ENCODE assay signal across 8 cellular contexts in the genomic region with DNA sequence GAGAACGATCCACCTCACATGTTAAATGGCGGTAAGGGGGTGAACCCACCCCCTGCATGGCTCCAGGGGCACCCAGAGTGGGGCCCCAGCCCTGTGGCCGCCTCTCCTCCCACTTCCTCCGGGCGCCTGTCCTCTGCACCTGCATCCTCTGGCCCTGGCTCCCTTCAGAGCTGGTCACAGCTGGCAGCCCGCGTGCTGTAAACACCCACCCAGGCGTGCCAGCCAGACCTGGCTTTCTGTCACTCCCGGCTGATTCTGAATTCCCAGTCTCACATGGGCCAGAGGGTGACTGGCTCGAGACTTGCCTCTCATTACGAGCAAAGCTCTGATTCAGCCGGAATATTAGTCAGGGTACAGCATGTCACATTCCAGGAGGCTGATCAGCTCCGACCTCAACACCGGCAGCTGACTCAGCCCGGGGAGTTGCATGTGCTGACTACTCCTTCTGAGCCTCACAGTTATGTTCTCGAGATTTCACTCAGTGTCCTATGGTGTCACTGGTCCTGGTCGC.
DNase-seq lines count a peak whose midpoint lies in the region; ATAC-seq, FAIRE-seq and TF ChIP-seq lines count a peak whose summit lies in the region.

No MANE protein-coding gene starts in this region.

- peaks cover 16% of the 10 kb centered on the region for H3K9me3 Mint-ChIP-seq in activated CD4-positive, alpha-beta T cell treated with anti-CD3 and anti-CD28 coated beads for 36 hours (ENCODE audit: low read depth)
- peaks cover 33% of the 10 kb centered on the region for H3K9me3 Mint-ChIP-seq in activated CD4-positive, alpha-beta T cell treated with anti-CD3 and anti-CD28 coated beads, Interleukin-2, amount 10 ng/mL, durations not matched to agents 7 days and 5 days

- WGBS in mammary epithelial cell (ENCODE audit: low coverage, missing lambda C conversion rate) = 13% methylated on average over 12 of the region's 17 CpGs
- WGBS in HepG2 (ENCODE audit: low lambda C conversion rate) = 8% methylated on average over 5 of the region's 17 CpGs

- H3K79me2 ChIP-seq in mammary epithelial cell (ENCODE audit: insufficient read depth, low read length) (no peaks in the 10 kb centered on the region), HepG2 (ENCODE audit: insufficient read depth, low read length) (no peaks in the 10 kb centered on the region)

- POLR2A ChIA-PET in activated CD4-positive, alpha-beta T cell treated with anti-CD3 and anti-CD28 coated beads for 36 hours (lab: Charles Lee) = interaction anchor here (1.1 to 1.3 kb wide), 3 partner anchors 20 to 151 kb away, joined by 3 to 14 read pairs (median 4); partner anchors contain the start of gene GADD45B
- POLR2A ChIA-PET in activated CD4-positive, alpha-beta T cell treated with anti-CD3 and anti-CD28 coated beads, Interleukin-2, amount 10 ng/mL, durations not matched to agents 7 days and 5 days (lab: Charles Lee) = no interaction called here
- POLR2A ChIA-PET in Panc1 (lab: Charles Lee) = interaction anchor here (0.5 to 0.6 kb wide), 2 partner anchors 45 to 409 kb away, joined by 5 read pairs; no protein-coding TSS in a partner anchor
- POLR2A ChIA-PET in HepG2 (lab: Yijun Ruan, JAX) = interaction anchor here (1.0 to 2.0 kb wide), 2 partner anchors 13 to 151 kb away, joined by 4 to 6 read pairs; partner anchors contain the start of gene GADD45B

- H3K4me3 ChIP-seq in Panc1 (ENCODE audit: low read depth in 2 of 2, low read length in 2 of 2) = no peak overlapping the region
- H3K4me3 ChIP-seq in mammary epithelial cell (replicated peaks in 1 of 3; ENCODE audit: insufficient read depth in 1 of 3, low read depth in 2 of 3, low read length in 3 of 3) = no peak overlapping the region
- peak overlapping the region in 1 of 3 experiments; percentile 0; a peak in 1 of 6 replicates for H3K4me3 ChIP-seq in HepG2 (replicated peaks in 1 of 3; ENCODE audit: insufficient read depth in 1 of 3, low read depth in 2 of 3, low read length in 3 of 3)

- H3K9me3 ChIP-seq in Panc1 (ENCODE audit: control insufficient read depth, insufficient read depth, low read depth, low read length) (peaks cover 16% of the 10 kb centered on the region; the same call in 1 of the 2 replicates), mammary epithelial cell (replicated peaks; ENCODE audit: insufficient read depth, low read length) (peaks cover 37% of the 10 kb centered on the region), HepG2 (ENCODE audit: low read length) (peaks cover 11% of the 10 kb centered on the region)

- BruUV-seq in Panc1 (replicated peaks; lab: Mats Ljungman, UMichigan) (no TSS peak), mammary epithelial cell (replicated peaks; lab: Mats Ljungman, UMichigan) (TSS peak; percentile 54), HepG2 (replicated peaks; lab: Mats Ljungman, UMichigan) (no TSS peak)

- no peaks in the 10 kb centered on the region for H4K20me1 ChIP-seq in mammary epithelial cell (ENCODE audit: insufficient read depth, low read length)
- H4K20me1 ChIP-seq in HepG2 (ENCODE audit: insufficient read depth, low read length) = no peaks in the 10 kb centered on the region

- no peak for FAIRE-seq in HepG2 (lab: Jason Lieb, UNC)

- dilution Hi-C loops in mammary epithelial cell (cut with HindIII; ENCODE audit: low sequenced_read_pairs) = no loop called here

- H3K4me2 ChIP-seq in mammary epithelial cell (ENCODE audit: insufficient read depth, low read depth, low read length) (peak overlapping the region; percentile 12), HepG2 (ENCODE audit: low read depth, low read length) (peak overlapping the region; percentile 39)

- peak; percentile 97 for ATAC-seq in activated CD4-positive, alpha-beta T cell treated with anti-CD3 and anti-CD28 coated beads for 36 hours
- ATAC-seq in Panc1 = peak; percentile 89
- ATAC-seq in HepG2 = peak; percentile 64
- ATAC-seq in GM21390 (IDR thresholded peaks at IDR 0.05; ENCODE audit: unreplicated experiment) = no peak
- ATAC-seq in GM19324 (IDR thresholded peaks at IDR 0.05; ENCODE audit: low FRiP score, unreplicated experiment) = no peak

- in situ Hi-C loops in Panc1 (cut with HindIII; ENCODE audit: low pct_unique_long_range_greater_than_20kb, low sequenced_read_pairs) (no loop called here), mammary epithelial cell (cut with MboI; ENCODE audit: low sequenced_read_pairs in 2 of 2) (no loop called here), HepG2 (cut with HindIII; ENCODE audit: extremely low pct_ligation_motif_present, low pct_unique_long_range_greater_than_20kb) (no loop called here)

- intact Hi-C loops in activated CD4-positive, alpha-beta T cell treated with anti-CD3 and anti-CD28 coated beads for 36 hours (cut with DNase I, micrococcal nuclease) = loop anchor here in 1 of 2 experiments (10.0 kb wide), 1 partner anchor 363 kb away; no protein-coding TSS in a partner anchor
- intact Hi-C loops in Panc1 (cut with micrococcal nuclease; ENCODE audit: unreplicated experiment) (no loop called here), mammary epithelial cell (cut with micrococcal nuclease) (loop anchor here (5.0 kb wide), 1 partner anchor 85 kb away; no protein-coding TSS in a partner anchor), HepG2 (cut with micrococcal nuclease; ENCODE audit: unreplicated experiment) (no loop called here)

- H3K36me3 ChIP-seq in Panc1 (ENCODE audit: control insufficient read depth, insufficient read depth, low read length) (no peaks in the 10 kb centered on the region), mammary epithelial cell (ENCODE audit: insufficient read depth, low read length) (no peaks in the 10 kb centered on the region), HepG2 (replicated peaks in 1 of 2; ENCODE audit: control insufficient read depth in 1 of 2, insufficient read depth in 2 of 2, low read length in 2 of 2) (no peaks in the 10 kb centered on the region)

- peaks cover 39% of the 10 kb centered on the region for H3K4me1 Mint-ChIP-seq in activated CD4-positive, alpha-beta T cell treated with anti-CD3 and anti-CD28 coated beads for 36 hours
- peaks cover 48% of the 10 kb centered on the region for H3K4me1 Mint-ChIP-seq in activated CD4-positive, alpha-beta T cell treated with anti-CD3 and anti-CD28 coated beads, Interleukin-2, amount 10 ng/mL, durations not matched to agents 7 days and 5 days

- TF ChIP-seq CTCF in Panc1 (IDR thresholded peaks at IDR 0.05) (no peak), mammary epithelial cell (conservative IDR thresholded peaks at IDR 0.05 in 1 of 2, IDR thresholded peaks at IDR 0.05 in 1 of 2; ENCODE audit: extremely low read depth in 1 of 2, insufficient read depth in 1 of 2, low read depth in 1 of 2, low read length in 2 of 2) (no peak), HepG2 (CRISPR knock-in tag; IDR thresholded peaks at IDR 0.05) (no peak)

- TF ChIP-seq EP300 in HepG2 (IDR thresholded peaks at IDR 0.05; ENCODE audit: low read depth in 2 of 2, low read length in 2 of 2) = no peak
- no peak for TF ChIP-seq EP300 in HepG2 (CRISPR knock-in tag; IDR thresholded peaks at IDR 0.05; ENCODE audit: borderline replicate concordance)

- no peak for TF ChIP-seq POLR2A in HepG2 (IDR thresholded peaks at IDR 0.05; ENCODE audit: insufficient read depth in 1 of 2, low read depth in 2 of 2, low read length in 2 of 2)

- H3K4me1 ChIP-seq in Panc1 (ENCODE audit: control insufficient read depth, insufficient read depth, low read length) (peaks cover 33% of the 10 kb centered on the region), mammary epithelial cell (ENCODE audit: insufficient read depth, low read length) (peaks cover 22% of the 10 kb centered on the region), HepG2 (ENCODE audit: insufficient read depth, low read length) (peaks cover 53% of the 10 kb centered on the region)

- H2AFZ ChIP-seq in mammary epithelial cell (ENCODE audit: low read depth, low read length) (no peak overlapping the region), HepG2 (ENCODE audit: low read length) (no peak overlapping the region)

- H3K27me3 ChIP-seq in Panc1 (ENCODE audit: control insufficient read depth, insufficient read depth, low read length) = no peaks in the 10 kb centered on the region
- no peaks in the 10 kb centered on the region for H3K27me3 ChIP-seq in mammary epithelial cell (ENCODE audit: insufficient read depth, low read length)
- no peaks in the 10 kb centered on the region for H3K27me3 ChIP-seq in HepG2 (ENCODE audit: control insufficient read depth in 1 of 2, insufficient read depth in 2 of 2, low read length in 2 of 2)

- DNase-seq in activated CD4-positive, alpha-beta T cell treated with anti-CD3 and anti-CD28 coated beads for 36 hours = peak; percentile 84
- DNase-seq in activated CD4-positive, alpha-beta T cell treated with anti-CD3 and anti-CD28 coated beads, Interleukin-2, amount 10 ng/mL, durations not matched to agents 7 days and 5 days = no peak
- DNase-seq in Panc1 (ENCODE audit: low read depth, low spot score) (peak; percentile 91), mammary epithelial cell (peak; percentile 99), HepG2 (ENCODE audit: low spot score) (peak; percentile 68)
- peak; percentile 48 to 55 for DNase-seq in stimulated activated CD4-positive, alpha-beta T cell treated with anti-CD3 and anti-CD28 coated beads, Interleukin-4, amount 100 ng/mL, for 48 hours (ENCODE audit: low read depth in 2 of 2)

- no peaks in the 10 kb centered on the region for H3K27me3 Mint-ChIP-seq in activated CD4-positive, alpha-beta T cell treated with anti-CD3 and anti-CD28 coated beads for 36 hours
- no peaks in the 10 kb centered on the region for H3K27me3 Mint-ChIP-seq in activated CD4-positive, alpha-beta T cell treated with anti-CD3 and anti-CD28 coated beads, Interleukin-2, amount 10 ng/mL, durations not matched to agents 7 days and 5 days

- CTCF ChIA-PET in activated CD4-positive, alpha-beta T cell treated with anti-CD3 and anti-CD28 coated beads for 36 hours (lab: Charles Lee) = interaction anchor here (1.0 to 2.4 kb wide), 7 partner anchors 9 to 166 kb away, joined by 3 to 17 read pairs (median 8); no protein-coding TSS in a partner anchor
- CTCF ChIA-PET in activated CD4-positive, alpha-beta T cell treated with anti-CD3 and anti-CD28 coated beads, Interleukin-2, amount 10 ng/mL, durations not matched to agents 7 days and 5 days (lab: Charles Lee) = interaction anchor here (1.2 to 2.4 kb wide), 3 partner anchors 10 to 154 kb away, joined by 3 to 12 read pairs (median 8); no protein-coding TSS in a partner anchor
- CTCF ChIA-PET in Panc1 (lab: Charles Lee) (no interaction called here), mammary epithelial cell (lab: Charles Lee; ENCODE audit: low non-redundant PET) (interaction anchor here (0.5 to 1.1 kb wide), 2 partner anchors 9 to 16 kb away, joined by 6 read pairs; no protein-coding TSS in a partner anchor), HepG2 (lab: Yijun Ruan, JAX; ENCODE audit: low intra/inter-chr PET ratio, low total read pairs) (no interaction called here)

- no peak for TF ChIP-seq RAD21 in HepG2 (CRISPR knock-in tag; IDR thresholded peaks at IDR 0.05)

- H3K4me3 Mint-ChIP-seq in activated CD4-positive, alpha-beta T cell treated with anti-CD3 and anti-CD28 coated beads for 36 hours = peak overlapping the region; percentile 38
- no peak overlapping the region for H3K4me3 Mint-ChIP-seq in activated CD4-positive, alpha-beta T cell treated with anti-CD3 and anti-CD28 coated beads, Interleukin-2, amount 10 ng/mL, durations not matched to agents 7 days and 5 days

- H3K27ac ChIP-seq in Panc1 (ENCODE audit: low read length) (peak overlapping the region; percentile 81), mammary epithelial cell (ENCODE audit: insufficient read depth, low read depth, low read length) (peak overlapping the region; percentile 85), HepG2 (ENCODE audit: extremely low read length, insufficient read depth, low read length) (no peak overlapping the region)

- H3K27ac Mint-ChIP-seq in activated CD4-positive, alpha-beta T cell treated with anti-CD3 and anti-CD28 coated beads for 36 hours = peak overlapping the region; percentile 81
- no peak overlapping the region for H3K27ac Mint-ChIP-seq in activated CD4-positive, alpha-beta T cell treated with anti-CD3 and anti-CD28 coated beads, Interleukin-2, amount 10 ng/mL, durations not matched to agents 7 days and 5 days

- H3K9ac ChIP-seq in mammary epithelial cell (ENCODE audit: insufficient read depth, low read length) (no peak overlapping the region), HepG2 (ENCODE audit: insufficient read depth, low read depth, low read length) (0 out of 2 replicates have a peak overlapping the region, but pooled peaks have one; percentile 14)

- peaks cover 14% of the 10 kb centered on the region for H3K36me3 Mint-ChIP-seq in activated CD4-positive, alpha-beta T cell treated with anti-CD3 and anti-CD28 coated beads for 36 hours (ENCODE audit: low read depth)
- H3K36me3 Mint-ChIP-seq in activated CD4-positive, alpha-beta T cell treated with anti-CD3 and anti-CD28 coated beads, Interleukin-2, amount 10 ng/mL, durations not matched to agents 7 days and 5 days (ENCODE audit: low read depth) = peaks cover 20% of the 10 kb centered on the region

Comparison
In these comparisons a context has a peak if more than half of its experiments do, and no peak if none do; other contexts are left out.
1. ATAC-seq: peak in activated CD4-positive, alpha-beta T cell treated with anti-CD3 and anti-CD28 coated beads for 36 hours (single experiment), Panc1 (single experiment) and HepG2 (single experiment); none in GM21390 (single experiment) and GM19324 (single experiment).
2. CTCF ChIA-PET loops: an anchor here in activated CD4-positive, alpha-beta T cell treated with anti-CD3 and anti-CD28 coated beads for 36 hours (1.0 to 2.4 kb wide), activated CD4-positive, alpha-beta T cell treated with anti-CD3 and anti-CD28 coated beads, Interleukin-2, amount 10 ng/mL, durations not matched to agents 7 days and 5 days (1.2 to 2.4 kb wide) and mammary epithelial cell (0.5 to 1.1 kb wide); none called in Panc1 and HepG2.